ENCODE assay signal across 17 cellular contexts in genomic region chr13:24493356-24493755, GRCh38.
"Had no signal": no experiment of that assay in that cellular context is flagged by ENCODE, and none has a peak within 500 bp of the region (broad histone marks: within the 10 kb centered on the region; RNA-seq: fewer than 3 reads in every experiment).

No MANE protein-coding gene starts in this region.

- H3K4me3 ChIP-seq: heart left ventricle, left ventricle myocardium inferior, lower lobe of right lung, psoas muscle, sigmoid colon had no signal

- H3K27me3 ChIP-seq: heart left ventricle, sigmoid colon had no signal

- H3K27ac ChIP-seq: heart left ventricle, left ventricle myocardium inferior, lower lobe of right lung, parathyroid adenoma, psoas muscle, sigmoid colon had no signal

- ATAC-seq: heart left ventricle, left cardiac atrium, lower lobe of right lung, psoas muscle had no signal

- H3K9ac ChIP-seq: parathyroid adenoma had no signal

- H2AFZ ChIP-seq: parathyroid adenoma had no signal

- DNase-seq: dermis blood vessel endothelial cell; endodermal cell; erythroblast; foreskin melanocyte; heart left ventricle; hippocampal formation; left cardiac atrium; left ventricle myocardium inferior; lower lobe of right lung; naive B cell; nephron progenitor cell; psoas muscle; sigmoid colon; small intestine; stimulated activated CD4-positive, alpha-beta T cell treated with anti-CD3 and anti-CD28 coated beads, Interleukin-12 subunit alpha, Interleukin-12 subunit beta, amount 100 ng/mL, for 4 hours; stimulated activated naive CD4-positive, alpha-beta T cell treated with Interleukin-2 at 50 U/mL for 16 hours had no signal

- H3K4me1 ChIP-seq: heart left ventricle, lower lobe of right lung, parathyroid adenoma, psoas muscle, sigmoid colon had no signal

- H3K9me3 ChIP-seq: heart left ventricle, left ventricle myocardium inferior, lower lobe of right lung, psoas muscle, sigmoid colon had no signal
